9 cellular contexts compared by ENCODE assay signal in the genomic region with DNA sequence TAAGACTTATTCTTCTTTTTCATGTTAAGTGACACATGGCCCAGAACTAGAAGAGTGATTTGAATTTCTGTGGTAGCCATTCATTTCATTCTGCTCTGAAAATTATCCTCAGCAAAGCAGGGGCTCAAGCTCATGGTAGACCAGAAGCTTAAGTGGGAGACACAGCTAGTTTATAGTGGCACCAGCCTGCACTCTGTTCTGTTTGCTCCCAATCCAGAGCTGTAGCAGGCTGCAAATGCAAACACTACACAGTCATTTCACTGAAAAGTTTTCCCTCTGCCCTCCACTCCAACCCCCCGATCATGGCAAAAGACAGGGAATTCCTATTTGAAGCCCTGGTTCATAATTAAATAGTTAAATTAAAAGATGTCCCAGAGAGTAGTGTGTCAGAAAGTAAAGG. TPM values are rescaled to one million over a fixed set of nuclear protein-coding genes. Genes with fewer than 3 reads are reported as not detected.
"Had no signal": no experiment of that assay in that cellular context is flagged by ENCODE, and none has a peak within 500 bp of the region (broad histone marks: within the 10 kb centered on the region; RNA-seq: fewer than 3 reads in every experiment).

No MANE protein-coding gene starts in this region.

- H3K4me3 Mint-ChIP-seq: GM23338, H9, IgD-negative memory B cell had no signal

- DNase-seq: HCEC 1CT, KBM-7 had no signal

- H3K4me3 ChIP-seq: GM23338 had no signal

- H3K36me3 Mint-ChIP-seq: IgD-negative memory B cell had no signal

- H3K4me2 ChIP-seq: GM23338 had no signal

- ATAC-seq: GM23338 had no signal

- H3K27ac Mint-ChIP-seq: GM23338, H9 had no signal

- H3K4me1 Mint-ChIP-seq: IgD-negative memory B cell had no signal

- H3K9me3 Mint-ChIP-seq: GM23338, H9, IgD-negative memory B cell had no signal

- H2AFZ ChIP-seq: GM23338 had no signal

- FAIRE-seq: H1, H54, HTR-8/SVneo had no signal

RNA-seq across cellular contexts. Expression of a gene that starts 43.3 kb away (rescaled TPM):
- total RNA-seq: GM23338, H1, H9, HT-29 had no signal
- polyA plus RNA-seq: GM23338, IgD-negative memory B cell had no signal

RNA-seq across cellular contexts. Expression of a gene that starts 52.0 kb away (rescaled TPM):
- total RNA-seq: GM23338, H1, H9, HT-29 had no signal
- polyA plus RNA-seq: IgD-negative memory B cell had no signal

RNA-seq across cellular contexts. Expression of a gene that starts 57.3 kb away (rescaled TPM):
- polyA plus RNA-seq: IgD-negative memory B cell had no signal
